Comparison of ENCODE assay signal across 1 cellular context in genomic region chr17:82848022-82848592, GRCh38.
TF ChIP-seq lines count a peak whose summit lies in the region.

No MANE protein-coding gene starts in this region.

TF ChIP-seq in HepG2, 621 proteins besides CTCF, POLR2A, EP300 and RAD21 (continued from another document and continues in another):
- TF ChIP-seq, protein P1, sequence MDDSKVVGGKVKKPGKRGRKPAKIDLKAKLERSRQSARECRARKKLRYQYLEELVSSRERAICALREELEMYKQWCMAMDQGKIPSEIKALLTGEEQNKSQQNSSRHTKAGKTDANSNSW (CRISPR knock-in tag; IDR thresholded peaks at IDR 0.05; ENCODE audit: borderline replicate concordance), result no peak
- TF ChIP-seq, protein P2, sequence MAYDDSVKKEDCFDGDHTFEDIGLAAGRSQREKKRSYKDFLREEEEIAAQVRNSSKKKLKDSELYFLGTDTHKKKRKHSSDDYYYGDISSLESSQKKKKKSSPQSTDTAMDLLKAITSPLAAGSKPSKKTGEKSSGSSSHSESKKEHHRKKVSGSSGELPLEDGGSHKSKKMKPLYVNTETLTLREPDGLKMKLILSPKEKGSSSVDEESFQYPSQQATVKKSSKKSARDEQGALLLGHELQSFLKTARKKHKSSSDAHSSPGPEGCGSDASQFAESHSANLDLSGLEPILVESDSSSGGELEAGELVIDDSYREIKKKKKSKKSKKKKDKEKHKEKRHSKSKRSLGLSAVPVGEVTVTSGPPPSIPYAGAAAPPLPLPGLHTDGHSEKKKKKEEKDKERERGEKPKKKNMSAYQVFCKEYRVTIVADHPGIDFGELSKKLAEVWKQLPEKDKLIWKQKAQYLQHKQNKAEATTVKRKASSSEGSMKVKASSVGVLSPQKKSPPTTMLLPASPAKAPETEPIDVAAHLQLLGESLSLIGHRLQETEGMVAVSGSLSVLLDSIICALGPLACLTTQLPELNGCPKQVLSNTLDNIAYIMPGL (CRISPR knock-in tag; IDR thresholded peaks at IDR 0.05; ENCODE audit: borderline replicate concordance in 1 of 2, low read depth in 1 of 2), result no peak
- no peak for TF ChIP-seq ARNT2 (CRISPR knock-in tag; IDR thresholded peaks at IDR 0.05; ENCODE audit: low read depth)
- TF ChIP-seq ZNF629 (CRISPR knock-in tag; conservative IDR thresholded peaks at IDR 0.05), result peak; percentile 96
- TF ChIP-seq IRF2 (CRISPR knock-in tag; IDR thresholded peaks at IDR 0.05), result peak; percentile 84
- no peak for TF ChIP-seq ZBTB7B (CRISPR knock-in tag; IDR thresholded peaks at IDR 0.05)
- TF ChIP-seq EED (CRISPR knock-in tag; IDR thresholded peaks at IDR 0.05), result no peak
- TF ChIP-seq ZNF333 (CRISPR knock-in tag; IDR thresholded peaks at IDR 0.05; ENCODE audit: borderline replicate concordance), result no peak
- TF ChIP-seq XRCC5 (optimal IDR thresholded peaks at IDR 0.05; ENCODE audit: low read length), result peak; percentile 71
- TF ChIP-seq, protein P3, sequence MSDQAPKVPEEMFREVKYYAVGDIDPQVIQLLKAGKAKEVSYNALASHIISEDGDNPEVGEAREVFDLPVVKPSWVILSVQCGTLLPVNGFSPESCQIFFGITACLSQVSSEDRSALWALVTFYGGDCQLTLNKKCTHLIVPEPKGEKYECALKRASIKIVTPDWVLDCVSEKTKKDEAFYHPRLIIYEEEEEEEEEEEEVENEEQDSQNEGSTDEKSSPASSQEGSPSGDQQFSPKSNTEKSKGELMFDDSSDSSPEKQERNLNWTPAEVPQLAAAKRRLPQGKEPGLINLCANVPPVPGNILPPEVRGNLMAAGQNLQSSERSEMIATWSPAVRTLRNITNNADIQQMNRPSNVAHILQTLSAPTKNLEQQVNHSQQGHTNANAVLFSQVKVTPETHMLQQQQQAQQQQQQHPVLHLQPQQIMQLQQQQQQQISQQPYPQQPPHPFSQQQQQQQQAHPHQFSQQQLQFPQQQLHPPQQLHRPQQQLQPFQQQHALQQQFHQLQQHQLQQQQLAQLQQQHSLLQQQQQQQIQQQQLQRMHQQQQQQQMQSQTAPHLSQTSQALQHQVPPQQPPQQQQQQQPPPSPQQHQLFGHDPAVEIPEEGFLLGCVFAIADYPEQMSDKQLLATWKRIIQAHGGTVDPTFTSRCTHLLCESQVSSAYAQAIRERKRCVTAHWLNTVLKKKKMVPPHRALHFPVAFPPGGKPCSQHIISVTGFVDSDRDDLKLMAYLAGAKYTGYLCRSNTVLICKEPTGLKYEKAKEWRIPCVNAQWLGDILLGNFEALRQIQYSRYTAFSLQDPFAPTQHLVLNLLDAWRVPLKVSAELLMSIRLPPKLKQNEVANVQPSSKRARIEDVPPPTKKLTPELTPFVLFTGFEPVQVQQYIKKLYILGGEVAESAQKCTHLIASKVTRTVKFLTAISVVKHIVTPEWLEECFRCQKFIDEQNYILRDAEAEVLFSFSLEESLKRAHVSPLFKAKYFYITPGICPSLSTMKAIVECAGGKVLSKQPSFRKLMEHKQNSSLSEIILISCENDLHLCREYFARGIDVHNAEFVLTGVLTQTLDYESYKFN (CRISPR knock-in tag; conservative IDR thresholded peaks at IDR 0.05), result peak; percentile 52; the same call in 1 of the 2 replicates
- TF ChIP-seq ZNF441 (CRISPR knock-in tag; IDR thresholded peaks at IDR 0.05; ENCODE audit: borderline replicate concordance), result no peak
- TF ChIP-seq MTA1 (CRISPR knock-in tag; IDR thresholded peaks at IDR 0.05; ENCODE audit: borderline replicate concordance), result no peak; the same call in 1 of the 2 replicates
- no peak for TF ChIP-seq ZNF431 (CRISPR knock-in tag; IDR thresholded peaks at IDR 0.05; ENCODE audit: borderline replicate concordance, low read depth)
- TF ChIP-seq DRAP1 (CRISPR knock-in tag; IDR thresholded peaks at IDR 0.05), result no peak
- TF ChIP-seq, protein P4, sequence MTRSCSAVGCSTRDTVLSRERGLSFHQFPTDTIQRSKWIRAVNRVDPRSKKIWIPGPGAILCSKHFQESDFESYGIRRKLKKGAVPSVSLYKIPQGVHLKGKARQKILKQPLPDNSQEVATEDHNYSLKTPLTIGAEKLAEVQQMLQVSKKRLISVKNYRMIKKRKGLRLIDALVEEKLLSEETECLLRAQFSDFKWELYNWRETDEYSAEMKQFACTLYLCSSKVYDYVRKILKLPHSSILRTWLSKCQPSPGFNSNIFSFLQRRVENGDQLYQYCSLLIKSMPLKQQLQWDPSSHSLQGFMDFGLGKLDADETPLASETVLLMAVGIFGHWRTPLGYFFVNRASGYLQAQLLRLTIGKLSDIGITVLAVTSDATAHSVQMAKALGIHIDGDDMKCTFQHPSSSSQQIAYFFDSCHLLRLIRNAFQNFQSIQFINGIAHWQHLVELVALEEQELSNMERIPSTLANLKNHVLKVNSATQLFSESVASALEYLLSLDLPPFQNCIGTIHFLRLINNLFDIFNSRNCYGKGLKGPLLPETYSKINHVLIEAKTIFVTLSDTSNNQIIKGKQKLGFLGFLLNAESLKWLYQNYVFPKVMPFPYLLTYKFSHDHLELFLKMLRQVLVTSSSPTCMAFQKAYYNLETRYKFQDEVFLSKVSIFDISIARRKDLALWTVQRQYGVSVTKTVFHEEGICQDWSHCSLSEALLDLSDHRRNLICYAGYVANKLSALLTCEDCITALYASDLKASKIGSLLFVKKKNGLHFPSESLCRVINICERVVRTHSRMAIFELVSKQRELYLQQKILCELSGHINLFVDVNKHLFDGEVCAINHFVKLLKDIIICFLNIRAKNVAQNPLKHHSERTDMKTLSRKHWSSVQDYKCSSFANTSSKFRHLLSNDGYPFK (CRISPR knock-in tag; IDR thresholded peaks at IDR 0.05; ENCODE audit: borderline replicate concordance), result no peak
- peak; percentile 83 for TF ChIP-seq ZNF292 (CRISPR knock-in tag; IDR thresholded peaks at IDR 0.05; ENCODE audit: borderline replicate concordance, low read depth)
- no peak for TF ChIP-seq ZNF781 (CRISPR knock-in tag; IDR thresholded peaks at IDR 0.05; ENCODE audit: borderline replicate concordance, not compliant biosample characterization)
- TF ChIP-seq CHD2 (IDR thresholded peaks at IDR 0.05; ENCODE audit: low read depth, low read length), result no peak
- TF ChIP-seq KLF6 (CRISPR knock-in tag; IDR thresholded peaks at IDR 0.05), result no peak
- no peak for TF ChIP-seq KLF13 (CRISPR knock-in tag; IDR thresholded peaks at IDR 0.05)
- no peak for TF ChIP-seq MXD4 (CRISPR knock-in tag; IDR thresholded peaks at IDR 0.05)
- TF ChIP-seq ZNF788 (CRISPR knock-in tag; IDR thresholded peaks at IDR 0.05; ENCODE audit: borderline replicate concordance), result no peak
- TF ChIP-seq ISX (CRISPR knock-in tag; conservative IDR thresholded peaks at IDR 0.05), result no peak
- TF ChIP-seq, protein P5, sequence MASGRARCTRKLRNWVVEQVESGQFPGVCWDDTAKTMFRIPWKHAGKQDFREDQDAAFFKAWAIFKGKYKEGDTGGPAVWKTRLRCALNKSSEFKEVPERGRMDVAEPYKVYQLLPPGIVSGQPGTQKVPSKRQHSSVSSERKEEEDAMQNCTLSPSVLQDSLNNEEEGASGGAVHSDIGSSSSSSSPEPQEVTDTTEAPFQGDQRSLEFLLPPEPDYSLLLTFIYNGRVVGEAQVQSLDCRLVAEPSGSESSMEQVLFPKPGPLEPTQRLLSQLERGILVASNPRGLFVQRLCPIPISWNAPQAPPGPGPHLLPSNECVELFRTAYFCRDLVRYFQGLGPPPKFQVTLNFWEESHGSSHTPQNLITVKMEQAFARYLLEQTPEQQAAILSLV (CRISPR knock-in tag; IDR thresholded peaks at IDR 0.05; ENCODE audit: borderline replicate concordance), result peak; percentile 51; the same call in 1 of the 2 replicates
- TF ChIP-seq UBTF (CRISPR knock-in tag; IDR thresholded peaks at IDR 0.05), result peak; percentile 73
- TF ChIP-seq ZNF460 (CRISPR knock-in tag; IDR thresholded peaks at IDR 0.05; ENCODE audit: borderline replicate concordance), result no peak
- no peak for TF ChIP-seq TARDBP (CRISPR knock-in tag; IDR thresholded peaks at IDR 0.05)
- no peak for TF ChIP-seq KLF11 (CRISPR knock-in tag; IDR thresholded peaks at IDR 0.05)
- TF ChIP-seq ZNF263 (CRISPR knock-in tag; IDR thresholded peaks at IDR 0.05), result peak; percentile 56
- TF ChIP-seq, protein P6, sequence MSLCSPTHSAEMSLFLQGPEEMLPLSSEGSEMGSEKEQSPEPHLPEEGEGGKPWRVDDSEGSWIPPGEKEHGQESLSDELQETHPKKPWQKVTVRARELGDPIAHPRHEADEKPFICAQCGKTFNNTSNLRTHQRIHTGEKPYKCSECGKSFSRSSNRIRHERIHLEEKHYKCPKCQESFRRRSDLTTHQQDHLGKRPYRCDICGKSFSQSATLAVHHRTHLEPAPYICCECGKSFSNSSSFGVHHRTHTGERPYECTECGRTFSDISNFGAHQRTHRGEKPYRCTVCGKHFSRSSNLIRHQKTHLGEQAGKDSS (CRISPR knock-in tag; IDR thresholded peaks at IDR 0.05; ENCODE audit: borderline replicate concordance, low read depth), result no peak
- TF ChIP-seq SMARCE1 (IDR thresholded peaks at IDR 0.05; ENCODE audit: borderline replicate concordance), result no peak
- TF ChIP-seq ZKSCAN8 (CRISPR knock-in tag; IDR thresholded peaks at IDR 0.05; ENCODE audit: borderline replicate concordance), result no peak
- TF ChIP-seq DR1 (CRISPR knock-in tag; IDR thresholded peaks at IDR 0.05), result no peak
- no peak for TF ChIP-seq ZBTB8A (CRISPR knock-in tag; IDR thresholded peaks at IDR 0.05; ENCODE audit: borderline replicate concordance, low read depth)
- no peak for TF ChIP-seq ZNF615 (CRISPR knock-in tag; IDR thresholded peaks at IDR 0.05; ENCODE audit: borderline replicate concordance)
- TF ChIP-seq SOX6 (IDR thresholded peaks at IDR 0.05), result no peak
- peak; percentile 43; the same call in 1 of the 2 replicates for TF ChIP-seq SOX6 (CRISPR knock-in tag; IDR thresholded peaks at IDR 0.05)
- no peak for TF ChIP-seq JUNB (CRISPR knock-in tag; IDR thresholded peaks at IDR 0.05; ENCODE audit: borderline replicate concordance)
- TF ChIP-seq ZFYVE20 (CRISPR knock-in tag; IDR thresholded peaks at IDR 0.05; ENCODE audit: borderline replicate concordance, low read depth), result no peak
- TF ChIP-seq ZNF614 (CRISPR knock-in tag; IDR thresholded peaks at IDR 0.05; ENCODE audit: borderline replicate concordance), result no peak
- no peak for TF ChIP-seq ZNF891 (CRISPR knock-in tag; IDR thresholded peaks at IDR 0.05)
- no peak for TF ChIP-seq LCORL (IDR thresholded peaks at IDR 0.05)
- TF ChIP-seq LCORL (CRISPR knock-in tag; IDR thresholded peaks at IDR 0.05), result peak; percentile 53; the same call in 1 of the 2 replicates
- peak; percentile 91 for TF ChIP-seq SIN3B (IDR thresholded peaks at IDR 0.05; ENCODE audit: low read length)
- TF ChIP-seq GATAD2A (CRISPR knock-in tag; IDR thresholded peaks at IDR 0.05), result 0 out of 2 replicates have a peak, but pooled peaks have one; percentile 22
- no peak for TF ChIP-seq ZHX1 (CRISPR knock-in tag; IDR thresholded peaks at IDR 0.05; ENCODE audit: low read depth)
- no peak for TF ChIP-seq ZNF451 (CRISPR knock-in tag; IDR thresholded peaks at IDR 0.05)
- TF ChIP-seq ZNF678 (CRISPR knock-in tag; IDR thresholded peaks at IDR 0.05), result no peak
- TF ChIP-seq ZNF572 (CRISPR knock-in tag; IDR thresholded peaks at IDR 0.05), result 0 out of 2 replicates have a peak, but pooled peaks have one; percentile 17
- TF ChIP-seq CHCHD3 (CRISPR knock-in tag; IDR thresholded peaks at IDR 0.05), result no peak
- TF ChIP-seq, protein P7, sequence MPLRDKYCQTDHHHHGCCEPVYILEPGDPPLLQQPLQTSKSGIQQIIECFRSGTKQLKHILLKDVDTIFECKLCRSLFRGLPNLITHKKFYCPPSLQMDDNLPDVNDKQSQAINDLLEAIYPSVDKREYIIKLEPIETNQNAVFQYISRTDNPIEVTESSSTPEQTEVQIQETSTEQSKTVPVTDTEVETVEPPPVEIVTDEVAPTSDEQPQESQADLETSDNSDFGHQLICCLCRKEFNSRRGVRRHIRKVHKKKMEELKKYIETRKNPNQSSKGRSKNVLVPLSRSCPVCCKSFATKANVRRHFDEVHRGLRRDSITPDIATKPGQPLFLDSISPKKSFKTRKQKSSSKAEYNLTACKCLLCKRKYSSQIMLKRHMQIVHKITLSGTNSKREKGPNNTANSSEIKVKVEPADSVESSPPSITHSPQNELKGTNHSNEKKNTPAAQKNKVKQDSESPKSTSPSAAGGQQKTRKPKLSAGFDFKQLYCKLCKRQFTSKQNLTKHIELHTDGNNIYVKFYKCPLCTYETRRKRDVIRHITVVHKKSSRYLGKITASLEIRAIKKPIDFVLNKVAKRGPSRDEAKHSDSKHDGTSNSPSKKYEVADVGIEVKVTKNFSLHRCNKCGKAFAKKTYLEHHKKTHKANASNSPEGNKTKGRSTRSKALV (CRISPR knock-in tag; IDR thresholded peaks at IDR 0.05), result no peak
